In the genomic region with DNA sequence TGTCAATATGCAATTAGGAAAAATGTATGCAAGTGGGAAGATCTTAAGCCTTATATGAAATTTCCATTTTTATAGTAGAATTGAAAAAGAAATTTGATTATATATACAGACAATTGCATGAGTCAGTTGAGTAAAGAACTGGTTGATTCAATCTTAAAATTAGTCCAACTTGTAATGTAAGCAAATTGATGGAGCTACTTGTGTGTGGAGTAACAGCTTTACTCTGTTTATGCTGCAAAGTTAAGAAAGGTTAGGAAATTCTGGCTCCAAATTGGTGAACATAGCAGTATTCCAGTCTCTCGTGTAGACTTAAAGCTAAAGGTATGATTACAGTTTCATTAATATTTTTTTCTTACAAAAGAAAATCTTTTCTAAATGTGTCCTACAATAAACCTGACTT, we compare ENCODE assay signal across 15 cellular contexts. TPM values are rescaled to one million over a fixed set of nuclear protein-coding genes. Genes with fewer than 3 reads are reported as not detected.
DNase-seq lines count a peak whose midpoint lies in the region; ATAC-seq, FAIRE-seq and TF ChIP-seq lines count a peak whose summit lies in the region.
"Had no signal": no experiment of that assay in that cellular context is flagged by ENCODE, and none has a peak within 500 bp of the region (broad histone marks: within the 10 kb centered on the region; RNA-seq: fewer than 3 reads in every experiment).

No MANE protein-coding gene starts in this region.

- ATAC-seq in HepG2, result no peak
- no peak for ATAC-seq in activated naive CD4-positive, alpha-beta T cell treated with anti-CD3 and anti-CD28 coated beads, Interleukin-2, amount 50 U/mL, for 72 hours
- no peak for ATAC-seq in lower lobe of right lung
- ATAC-seq in GM18907 (IDR thresholded peaks at IDR 0.05; ENCODE audit: unreplicated experiment), result no peak

- CTCF ChIA-PET in HepG2 (lab: Yijun Ruan, JAX; ENCODE audit: low intra/inter-chr PET ratio, low total read pairs), result no interaction called here

- no peak for TF ChIP-seq POLR2A in HepG2 (IDR thresholded peaks at IDR 0.05; ENCODE audit: insufficient read depth in 1 of 2, low read depth in 2 of 2, low read length in 2 of 2)

- no peak for TF ChIP-seq EP300 in HepG2 (IDR thresholded peaks at IDR 0.05; ENCODE audit: low read depth in 2 of 2, low read length in 2 of 2)
- no peak for TF ChIP-seq EP300 in HepG2 (CRISPR knock-in tag; IDR thresholded peaks at IDR 0.05; ENCODE audit: borderline replicate concordance)

- DNase-seq in HepG2 (ENCODE audit: low spot score) (no peak), lower lobe of right lung (no peak), NCI-H2196 (lab: John Stamatoyannopoulos, UW; ENCODE audit: unreplicated experiment) (no peak), AG20443 (ENCODE audit: low spot score) (no peak)
- no peak for DNase-seq in activated naive CD4-positive, alpha-beta T cell treated with anti-CD3 and anti-CD28 coated beads, Interleukin-2, amount 50 U/mL, for 72 hours (ENCODE audit: low spot score in 2 of 2)
- DNase-seq: activated CD8-positive, alpha-beta memory T cell treated with anti-CD3 and anti-CD28 coated beads for 24 hours; amygdala; C1 segment of cervical spinal cord; HCEC 1CT; NCI-H1105; NCI-H2171 treated with DMSO at 0.1 percent for 48 hours; NK-92 treated with Interleukin-12 subunit alpha and Interleukin-12 subunit beta, amount 100 ng/mL, for 24 hours had no signal

- no peak for TF ChIP-seq RAD21 in liver (IDR thresholded peaks at IDR 0.05)
- no peak for TF ChIP-seq RAD21 in HepG2 (CRISPR knock-in tag; IDR thresholded peaks at IDR 0.05)

- no peaks in the 10 kb centered on the region for H3K27me3 ChIP-seq in liver (ENCODE audit: control insufficient read depth in 4 of 4, insufficient read depth in 4 of 4, low read length in 3 of 4)
- H3K27me3 ChIP-seq in HepG2 (ENCODE audit: control insufficient read depth in 1 of 2, insufficient read depth in 2 of 2, low read length in 2 of 2), result no peaks in the 10 kb centered on the region
- no peaks in the 10 kb centered on the region for H3K27me3 ChIP-seq in lower lobe of right lung (ENCODE audit: low read depth)

- FAIRE-seq in HepG2 (lab: Jason Lieb, UNC), result no peak
- FAIRE-seq: colon had no signal

- no peak for TF ChIP-seq CTCF in liver (IDR thresholded peaks at IDR 0.05; ENCODE audit: low read depth, low read length, missing input control)
- TF ChIP-seq CTCF in HepG2 (CRISPR knock-in tag; IDR thresholded peaks at IDR 0.05), result no peak
- no peak for TF ChIP-seq CTCF in lower lobe of right lung (IDR thresholded peaks at IDR 0.05)

- H3K9ac ChIP-seq in liver (ENCODE audit: low read depth in 1 of 2, low read length in 2 of 2) (peak overlapping the region in 1 of 2 donors; percentile 83), HepG2 (ENCODE audit: insufficient read depth, low read depth, low read length) (no peak overlapping the region)

- H3K27ac ChIP-seq in liver (ENCODE audit: low read depth in 1 of 2, low read length in 2 of 2) (peak overlapping the region; percentile 67 to 80), HepG2 (ENCODE audit: extremely low read length, insufficient read depth, low read length) (no peak overlapping the region), lower lobe of right lung (peak overlapping the region; percentile 54)

- H3K27ac Mint-ChIP-seq in activated naive CD4-positive, alpha-beta T cell treated with anti-CD3 and anti-CD28 coated beads, Interleukin-2, amount 50 U/mL, for 72 hours, result peak overlapping the region; percentile 89 to 99

- no TSS peak for BruUV-seq in HepG2 (replicated peaks; lab: Mats Ljungman, UMichigan)

- POLR2A ChIA-PET in HepG2 (lab: Yijun Ruan, JAX), result no interaction called here

- 31% methylated on average over 1 of the region's 1 CpG for WGBS in liver
- WGBS in HepG2 (ENCODE audit: low lambda C conversion rate), result 100% methylated on average over 1 of the region's 1 CpG

- H3K9me3 Mint-ChIP-seq in activated naive CD4-positive, alpha-beta T cell treated with anti-CD3 and anti-CD28 coated beads, Interleukin-2, amount 50 U/mL, for 72 hours, result no peaks in the 10 kb centered on the region

- peak overlapping the region in 2 of 3 donors; percentile 18 to 94 for H3K4me3 ChIP-seq in liver (ENCODE audit: low read depth in 1 of 3, low read length in 3 of 3)
- no peak overlapping the region for H3K4me3 ChIP-seq in HepG2 (replicated peaks in 1 of 3; ENCODE audit: insufficient read depth in 1 of 3, low read depth in 2 of 3, low read length in 3 of 3)
- peak overlapping the region; percentile 64 for H3K4me3 ChIP-seq in lower lobe of right lung

- H3K4me1 ChIP-seq in liver (ENCODE audit: control insufficient read depth in 4 of 4, insufficient read depth in 4 of 4, low read length in 3 of 4), result peaks cover 18 to 57% (median 40%) of the 10 kb centered on the region in 4 donors
- peaks cover 72% of the 10 kb centered on the region for H3K4me1 ChIP-seq in HepG2 (ENCODE audit: insufficient read depth, low read length)
- peaks cover 69% of the 10 kb centered on the region for H3K4me1 ChIP-seq in lower lobe of right lung

- H3K9me3 ChIP-seq in liver (ENCODE audit: control insufficient read depth in 4 of 4, low read length in 3 of 4) (no peaks in the 10 kb centered on the region), HepG2 (ENCODE audit: low read length) (no peaks in the 10 kb centered on the region), lower lobe of right lung (no peaks in the 10 kb centered on the region)

- H3K36me3 ChIP-seq in liver (ENCODE audit: control insufficient read depth in 4 of 4, insufficient read depth in 3 of 4, low read depth in 1 of 4, low read length in 3 of 4) (peaks cover 0 to 12% (median 6%) of the 10 kb centered on the region in 4 donors), HepG2 (replicated peaks in 1 of 2; ENCODE audit: control insufficient read depth in 1 of 2, insufficient read depth in 2 of 2, low read length in 2 of 2) (no peaks in the 10 kb centered on the region), lower lobe of right lung (peaks cover 9% of the 10 kb centered on the region)

- no peaks in the 10 kb centered on the region for H4K20me1 ChIP-seq in HepG2 (ENCODE audit: insufficient read depth, low read length)

- peaks cover 31 to 78% of the 10 kb centered on the region in 2 donors for H3K36me3 Mint-ChIP-seq in activated naive CD4-positive, alpha-beta T cell treated with anti-CD3 and anti-CD28 coated beads, Interleukin-2, amount 50 U/mL, for 72 hours

- H3K79me2 ChIP-seq in HepG2 (ENCODE audit: insufficient read depth, low read length), result peaks cover 8% of the 10 kb centered on the region

- in situ Hi-C loops in HepG2 (cut with HindIII; ENCODE audit: extremely low pct_ligation_motif_present, low pct_unique_long_range_greater_than_20kb), result no loop called here

- H2AFZ ChIP-seq in HepG2 (ENCODE audit: low read length), result no peak overlapping the region

- H3K4me2 ChIP-seq in HepG2 (ENCODE audit: low read depth, low read length), result no peak overlapping the region

- intact Hi-C loops in HepG2 (cut with micrococcal nuclease; ENCODE audit: unreplicated experiment), result no loop called here
- intact Hi-C loops in lower lobe of right lung (cut with DNase I), result no loop called here

TF ChIP-seq in liver, 16 proteins besides CTCF, POLR2A, EP300 and RAD21 (continues in another document):
- TF ChIP-seq NR2F2 (IDR thresholded peaks at IDR 0.05), result no peak
- TF ChIP-seq GABPA (IDR thresholded peaks at IDR 0.05 in 1 of 2, conservative IDR thresholded peaks at IDR 0.05 in 1 of 2), result no peak
- no peak for TF ChIP-seq FOXA1 (IDR thresholded peaks at IDR 0.05)
- TF ChIP-seq, protein P1, sequence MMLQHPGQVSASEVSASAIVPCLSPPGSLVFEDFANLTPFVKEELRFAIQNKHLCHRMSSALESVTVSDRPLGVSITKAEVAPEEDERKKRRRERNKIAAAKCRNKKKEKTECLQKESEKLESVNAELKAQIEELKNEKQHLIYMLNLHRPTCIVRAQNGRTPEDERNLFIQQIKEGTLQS (IDR thresholded peaks at IDR 0.05), result no peak

TF ChIP-seq in HepG2, 621 proteins besides CTCF, POLR2A, EP300 and RAD21 (continues in another document):
- TF ChIP-seq POLR2AphosphoS2 (IDR thresholded peaks at IDR 0.05; ENCODE audit: low read depth, low read length), result no peak
- TF ChIP-seq, protein P2, sequence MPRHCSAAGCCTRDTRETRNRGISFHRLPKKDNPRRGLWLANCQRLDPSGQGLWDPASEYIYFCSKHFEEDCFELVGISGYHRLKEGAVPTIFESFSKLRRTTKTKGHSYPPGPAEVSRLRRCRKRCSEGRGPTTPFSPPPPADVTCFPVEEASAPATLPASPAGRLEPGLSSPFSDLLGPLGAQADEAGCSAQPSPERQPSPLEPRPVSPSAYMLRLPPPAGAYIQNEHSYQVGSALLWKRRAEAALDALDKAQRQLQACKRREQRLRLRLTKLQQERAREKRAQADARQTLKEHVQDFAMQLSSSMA (CRISPR knock-in tag; IDR thresholded peaks at IDR 0.05), result no peak
- no peak for TF ChIP-seq ARNTL (CRISPR knock-in tag; IDR thresholded peaks at IDR 0.05)
- TF ChIP-seq HCFC1 (IDR thresholded peaks at IDR 0.05; ENCODE audit: low read depth, low read length), result no peak
- no peak for TF ChIP-seq ARNT2 (CRISPR knock-in tag; IDR thresholded peaks at IDR 0.05; ENCODE audit: low read depth)

RNA-seq across cellular contexts. Expression of a gene that starts 4.0 kb away (rescaled TPM):
- 10 to 100 TPM; 55.4 to 67.1 TPM for total RNA-seq in liver
- polyA plus RNA-seq in liver, result 10 to 100 TPM; 16.2 to 19.5 TPM
- total RNA-seq in HepG2 (2016; rRNA removed; fragmentation: Illumina TruSeq; extraction: Trizol), result 5.3 and 8.4 TPM in 2 replicates
- total RNA-seq in HepG2 (2016; cell fraction: cytosol; rRNA removed; fragmentation: Illumina TruSeq; extraction: Trizol; ENCODE audit: low read depth), result 1.4 and 1.9 TPM in 2 replicates
- total RNA-seq in HepG2 (2016; cell fraction: insoluble cytoplasmic fraction; rRNA removed; fragmentation: Illumina TruSeq; extraction: Trizol), result 6.3 and 9.1 TPM in 2 replicates
- 2.8 and 4.1 TPM in 2 replicates for total RNA-seq in HepG2 (2016; cell fraction: membrane; rRNA removed; fragmentation: Illumina TruSeq; extraction: Trizol)
- 6.0 and 7.6 TPM in 2 replicates for total RNA-seq in HepG2 (2016; cell fraction: nucleus; rRNA removed; fragmentation: Illumina TruSeq; extraction: Trizol)
- 9.9 and 20.3 TPM in 2 replicates for polyA plus RNA-seq in HepG2 (2011; rRNA removed)
- polyA plus RNA-seq in HepG2 (2011; cell fraction: cytosol; rRNA removed), result 7.7 and 20.5 TPM in 2 replicates
- 1.8 and 3.8 TPM in 2 replicates for polyA plus RNA-seq in HepG2 (2011; cell fraction: nucleus; rRNA removed)
- polyA plus RNA-seq in HepG2 (2012), result 30.8 and 49.4 TPM in 2 replicates
- 1.2 and 1.3 TPM in 2 replicates for polyA plus RNA-seq in HepG2 (2016; cell fraction: cytosol; fragmentation: Illumina TruSeq; extraction: Trizol; ENCODE audit: low read depth)
- 5.5 and 5.7 TPM in 2 replicates for polyA plus RNA-seq in HepG2 (2016; cell fraction: insoluble cytoplasmic fraction; fragmentation: Illumina TruSeq; extraction: Trizol; ENCODE audit: low read depth)
- 1.5 and 2.5 TPM in 2 replicates for polyA plus RNA-seq in HepG2 (2016; cell fraction: membrane; fragmentation: Illumina TruSeq; extraction: Trizol; ENCODE audit: low read depth)
- 9.4 and 10.5 TPM in 2 replicates for polyA plus RNA-seq in HepG2 (2016; cell fraction: nucleus; fragmentation: Illumina TruSeq; extraction: Trizol; ENCODE audit: insufficient read depth, low read depth)
- polyA minus RNA-seq in HepG2 (2011; rRNA and poly(A)+ RNA removed; ENCODE audit: low replicate concordance), result 1.5 and 11.8 TPM in 2 replicates
- 2.1 and 6.0 TPM in 2 replicates for polyA minus RNA-seq in HepG2 (2011; cell fraction: cytosol; rRNA and poly(A)+ RNA removed)
- 5.4 and 9.8 TPM in 2 replicates for polyA minus RNA-seq in HepG2 (2011; cell fraction: nucleus; rRNA and poly(A)+ RNA removed)
- 10 to 100 TPM; 32.7 to 99.9 TPM for total RNA-seq in activated naive CD4-positive, alpha-beta T cell treated with anti-CD3 and anti-CD28 coated beads, Interleukin-2, amount 50 U/mL, for 72 hours
- total RNA-seq in lower lobe of right lung, result 168 TPM

Comparison
In these comparisons a context has a peak if more than half of its experiments do, and no peak if none do; other contexts are left out.
1. H3K4me3 ChIP-seq: peak in liver (2 of 3) and lower lobe of right lung (single experiment); none in HepG2 (0 of 3).